29 cellular contexts compared by ENCODE assay signal in genomic region chr2:11144724-11145079, GRCh38.
"Had no signal": no experiment of that assay in that cellular context is flagged by ENCODE, and none has a peak within 500 bp of the region (broad histone marks: within the 10 kb centered on the region; RNA-seq: fewer than 3 reads in every experiment).

No MANE protein-coding gene starts in this region.

- H3K27me3 ChIP-seq: adrenal gland, body of pancreas, dorsolateral prefrontal cortex, esophagus muscularis mucosa, gastrocnemius medialis, heart left ventricle had no signal

- H3K36me3 Mint-ChIP-seq: activated naive CD4-positive, alpha-beta T cell treated with anti-CD3 and anti-CD28 coated beads, Interleukin-2, amount 50 U/mL, for 24 hours; activated naive CD8-positive, alpha-beta T cell treated with anti-CD3 and anti-CD28 coated beads for 36 hours; WTC11 had no signal

- H3K4me3 Mint-ChIP-seq: activated CD4-positive, alpha-beta T cell treated with anti-CD3 and anti-CD28 coated beads, Interleukin-2, amount 10 ng/mL, durations not matched to agents 7 days and 5 days; activated CD8-positive, alpha-beta T cell treated with anti-CD3 and anti-CD28 coated beads for 36 hours; activated naive CD4-positive, alpha-beta T cell treated with anti-CD3 and anti-CD28 coated beads for 36 hours; activated naive CD4-positive, alpha-beta T cell treated with anti-CD3 and anti-CD28 coated beads, Interleukin-2, amount 50 U/mL, for 24 hours; activated naive CD8-positive, alpha-beta T cell treated with anti-CD3 and anti-CD28 coated beads for 36 hours; activated naive CD8-positive, alpha-beta T cell treated with anti-CD3 and anti-CD28 coated beads, Interleukin-2, amount 50 U/mL, for 24 hours; activated T-cell treated with anti-CD3 and anti-CD28 coated beads, Interleukin-2, amount 50 U/mL, for 4 hours; endodermal cell; WTC11 had no signal

- H3K36me3 ChIP-seq: adrenal gland, esophagus muscularis mucosa, gastrocnemius medialis, heart left ventricle had no signal

- H3K9me3 ChIP-seq: adrenal gland, body of pancreas, gastrocnemius medialis had no signal

- ATAC-seq: activated CD8-positive, alpha-beta T cell treated with anti-CD3 and anti-CD28 coated beads for 36 hours; activated naive CD8-positive, alpha-beta T cell treated with anti-CD3 and anti-CD28 coated beads, Interleukin-2, amount 50 U/mL, for 24 hours; activated T-cell treated with anti-CD3 and anti-CD28 coated beads, Interleukin-2, amount 50 U/mL, for 4 hours; body of pancreas; foreskin keratinocyte; gastrocnemius medialis; heart left ventricle had no signal

- H3K27ac Mint-ChIP-seq: activated CD4-positive, alpha-beta T cell treated with anti-CD3 and anti-CD28 coated beads, Interleukin-2, amount 10 ng/mL, durations not matched to agents 7 days and 5 days; activated CD8-positive, alpha-beta T cell treated with anti-CD3 and anti-CD28 coated beads for 36 hours; activated naive CD4-positive, alpha-beta T cell treated with anti-CD3 and anti-CD28 coated beads for 36 hours; activated naive CD4-positive, alpha-beta T cell treated with anti-CD3 and anti-CD28 coated beads, Interleukin-2, amount 50 U/mL, for 24 hours; activated naive CD8-positive, alpha-beta T cell treated with anti-CD3 and anti-CD28 coated beads for 36 hours; activated naive CD8-positive, alpha-beta T cell treated with anti-CD3 and anti-CD28 coated beads, Interleukin-2, amount 50 U/mL, for 24 hours; activated T-helper 2 cell treated with anti-CD3 and anti-CD28 coated beads, Interferon-gamma antibody, Interleukin-2, Interleukin-4, amounts not matched to agents 10 μg/mL and 5 μg/mL and 100 μg/mL, durations not matched to agents 14 hours and 24 hours and 36 hours; endodermal cell; WTC11 had no signal

- H3K4me3 ChIP-seq: adrenal gland, body of pancreas, dorsolateral prefrontal cortex, esophagus muscularis mucosa, gastrocnemius medialis, heart left ventricle had no signal

- H3K9me3 Mint-ChIP-seq: activated CD4-positive, alpha-beta T cell treated with anti-CD3 and anti-CD28 coated beads, Interleukin-2, amount 10 ng/mL, durations not matched to agents 7 days and 5 days; activated CD8-positive, alpha-beta T cell treated with anti-CD3 and anti-CD28 coated beads for 36 hours; activated naive CD4-positive, alpha-beta T cell treated with anti-CD3 and anti-CD28 coated beads, Interleukin-2, amount 50 U/mL, for 24 hours; activated naive CD8-positive, alpha-beta T cell treated with anti-CD3 and anti-CD28 coated beads for 36 hours; activated naive CD8-positive, alpha-beta T cell treated with anti-CD3 and anti-CD28 coated beads, Interleukin-2, amount 50 U/mL, for 24 hours; activated T-cell treated with anti-CD3 and anti-CD28 coated beads, Interleukin-2, amount 50 U/mL, for 4 hours; activated T-helper 2 cell treated with anti-CD3 and anti-CD28 coated beads, Interferon-gamma antibody, Interleukin-2, Interleukin-4, amounts not matched to agents 10 μg/mL and 5 μg/mL and 100 μg/mL, durations not matched to agents 14 hours and 24 hours and 36 hours had no signal

- DNase-seq: activated CD4-positive, alpha-beta T cell treated with anti-CD3 and anti-CD28 coated beads for 1 hour; activated CD4-positive, alpha-beta T cell treated with anti-CD3 and anti-CD28 coated beads for 4 hours; activated CD4-positive, alpha-beta T cell treated with anti-CD3 and anti-CD28 coated beads, Interleukin-2, amount 10 ng/mL, durations not matched to agents 7 days and 5 days; activated CD4-positive, alpha-beta T cell treated with anti-CD3 and anti-CD28 coated beads, Interleukin-2, amount 50 U/mL, for 4 hours; activated CD8-positive, alpha-beta memory T cell treated with anti-CD3 and anti-CD28 coated beads for 24 hours; activated CD8-positive, alpha-beta T cell treated with anti-CD3 and anti-CD28 coated beads for 36 hours; activated effector memory CD4-positive, alpha-beta T cell treated with anti-CD3 and anti-CD28 coated beads, Interleukin-2, amount 50 U/mL, for 16 hours; activated naive CD4-positive, alpha-beta T cell treated with anti-CD3 and anti-CD28 coated beads for 36 hours; activated naive CD8-positive, alpha-beta T cell treated with anti-CD3 and anti-CD28 coated beads for 36 hours; activated naive CD8-positive, alpha-beta T cell treated with anti-CD3 and anti-CD28 coated beads, Interleukin-2, amount 50 U/mL, for 24 hours; activated T-cell treated with anti-CD3 and anti-CD28 coated beads, Interleukin-2, amount 50 U/mL, for 4 hours; adrenal gland; amygdala; aorta; body of pancreas; caudate nucleus; dorsolateral prefrontal cortex; effector memory CD4-positive, alpha-beta T cell; endodermal cell; foreskin keratinocyte; gastrocnemius medialis; glutamatergic neuron; heart left ventricle; T-helper 2 cell had no signal

- H3K4me1 Mint-ChIP-seq: activated CD4-positive, alpha-beta T cell treated with anti-CD3 and anti-CD28 coated beads, Interleukin-2, amount 10 ng/mL, durations not matched to agents 7 days and 5 days; activated naive CD4-positive, alpha-beta T cell treated with anti-CD3 and anti-CD28 coated beads, Interleukin-2, amount 50 U/mL, for 24 hours; activated naive CD8-positive, alpha-beta T cell treated with anti-CD3 and anti-CD28 coated beads for 36 hours; activated naive CD8-positive, alpha-beta T cell treated with anti-CD3 and anti-CD28 coated beads, Interleukin-2, amount 50 U/mL, for 24 hours; endodermal cell; WTC11 had no signal

- H3K27ac ChIP-seq: adrenal gland, body of pancreas, dorsolateral prefrontal cortex, esophagus muscularis mucosa, foreskin keratinocyte, gastrocnemius medialis, heart left ventricle, VCaP had no signal

- H3K4me1 ChIP-seq: esophagus muscularis mucosa, foreskin keratinocyte, gastrocnemius medialis, heart left ventricle had no signal

- H3K27me3 Mint-ChIP-seq: activated CD8-positive, alpha-beta T cell treated with anti-CD3 and anti-CD28 coated beads for 36 hours; activated naive CD4-positive, alpha-beta T cell treated with anti-CD3 and anti-CD28 coated beads, Interleukin-2, amount 50 U/mL, for 24 hours; activated naive CD8-positive, alpha-beta T cell treated with anti-CD3 and anti-CD28 coated beads for 36 hours had no signal
